8 cellular contexts compared by ENCODE assay signal in genomic region chr7:66687672-66688071, GRCh38. TPM values are rescaled to one million over a fixed set of nuclear protein-coding genes. Genes with fewer than 3 reads are reported as not detected.
DNase-seq lines count a peak whose midpoint lies in the region; ATAC-seq, FAIRE-seq and TF ChIP-seq lines count a peak whose summit lies in the region.
"Not testable (repeated sequence)": the region's sequence is repeated elsewhere in the genome, so short reads cannot be mapped to it uniquely, and the experiment has no call there.

No MANE protein-coding gene starts in this region.

- POLR2A ChIA-PET in activated CD4-positive, alpha-beta memory T cell treated with anti-CD3 and anti-CD28 coated beads for 36 hours (lab: Charles Lee), result not testable (repeated sequence)
- POLR2A ChIA-PET in K562 (lab: Yijun Ruan, JAX), result interaction anchor here (0.6 kb wide), 1 partner anchor 679 kb away, joined by 4 read pairs; no protein-coding TSS in a partner anchor

- peak overlapping the region; percentile 7; the same call in 1 of the 2 replicates for H3K27ac Mint-ChIP-seq in HFFc6
- not testable (repeated sequence) for H3K27ac Mint-ChIP-seq in activated CD4-positive, alpha-beta memory T cell treated with anti-CD3 and anti-CD28 coated beads for 36 hours; osteocyte (ENCODE audit: unreplicated experiment)

- H2AFZ ChIP-seq in K562 (ENCODE audit: low read depth, low read length), result not testable (repeated sequence)

- intact Hi-C loops in activated CD4-positive, alpha-beta memory T cell treated with anti-CD3 and anti-CD28 coated beads for 36 hours (cut with micrococcal nuclease), result loop anchor here (10.0 kb wide), 1 partner anchor 307 kb away; the partner anchor contains the start of genes SBDS and TYW1
- intact Hi-C loops in K562 (cut with micrococcal nuclease), result not testable (repeated sequence)
- intact Hi-C loops in spleen (cut with DNase I; ENCODE audit: low total_unique reads), result loop anchor here (10.0 kb wide), 1 partner anchor 47 kb away; no protein-coding TSS in a partner anchor

- TF ChIP-seq RAD21 in K562 (CRISPR knock-in tag; conservative IDR thresholded peaks at IDR 0.05 in 1 of 2, IDR thresholded peaks at IDR 0.05 in 1 of 2), result not testable (repeated sequence)

- not testable (repeated sequence) for H3K4me2 ChIP-seq in K562 (ENCODE audit: insufficient read depth, low read length)

- not testable (repeated sequence) for DNase-seq in HFFc6; K562 (ENCODE audit: extremely low read depth in 1 of 4, low spot score in 3 of 4)
- peak; percentile 2 for DNase-seq in activated CD4-positive, alpha-beta memory T cell treated with anti-CD3 and anti-CD28 coated beads for 36 hours
- DNase-seq in activated CD8-positive, alpha-beta memory T cell treated with anti-CD3 and anti-CD28 coated beads for 24 hours, result peak; percentile 33
- DNase-seq in mesenteric fat pad (ENCODE audit: low spot score) (peak; percentile 33), osteocyte (ENCODE audit: extremely low spot score, unreplicated experiment) (peak; percentile 59), spleen (peak; percentile 30)

- H3K9me3 ChIP-seq in K562 (replicated peaks; ENCODE audit: control insufficient read depth, insufficient read depth, low read depth, low read length), result not testable (repeated sequence)
- H3K9me3 ChIP-seq in spleen, result peaks cover 0 to 12% (median 4%) of the 10 kb centered on the region in 8 donors

- H3K9me1 ChIP-seq in K562 (ENCODE audit: control insufficient read depth, insufficient read depth, low read length), result not testable (repeated sequence)

- not testable (repeated sequence) for H3K36me3 ChIP-seq in K562 (ENCODE audit: control insufficient read depth, insufficient read depth, low read length)
- peaks cover 0 to 11% (median 0%) of the 10 kb centered on the region in 6 donors for H3K36me3 ChIP-seq in spleen

- not testable (repeated sequence) for TF ChIP-seq POLR2A in K562 (conservative IDR thresholded peaks at IDR 0.05); spleen (IDR thresholded peaks at IDR 0.05)

- H3K27me3 Mint-ChIP-seq in HFFc6 (ENCODE audit: insufficient read depth); activated CD4-positive, alpha-beta memory T cell treated with anti-CD3 and anti-CD28 coated beads for 36 hours; osteocyte (ENCODE audit: unreplicated experiment): not testable (repeated sequence)

- CTCF ChIA-PET in activated CD4-positive, alpha-beta memory T cell treated with anti-CD3 and anti-CD28 coated beads for 36 hours (lab: Charles Lee); K562 (lab: Yijun Ruan, JAX; ENCODE audit: low intra/inter-chr PET ratio): not testable (repeated sequence)

- in situ Hi-C loops in K562 (cut with MboI), result not testable (repeated sequence)

- 0 out of 2 replicates have a peak overlapping the region, but pooled peaks have one; percentile 80 for H3K27ac ChIP-seq in VCaP
- H3K27ac ChIP-seq in K562 (ENCODE audit: extremely low read depth, low read depth, low read length); spleen: not testable (repeated sequence)

- not testable (repeated sequence) for H3K4me3 Mint-ChIP-seq in HFFc6; activated CD4-positive, alpha-beta memory T cell treated with anti-CD3 and anti-CD28 coated beads for 36 hours; osteocyte (ENCODE audit: unreplicated experiment)

- FAIRE-seq in K562 (lab: Jason Lieb, UNC), result not testable (repeated sequence)

- H3K4me1 Mint-ChIP-seq in HFFc6 (ENCODE audit: low read depth), result peaks cover 33% of the 10 kb centered on the region
- peaks cover 15% of the 10 kb centered on the region for H3K4me1 Mint-ChIP-seq in activated CD4-positive, alpha-beta memory T cell treated with anti-CD3 and anti-CD28 coated beads for 36 hours (ENCODE audit: low read depth)
- H3K4me1 Mint-ChIP-seq in osteocyte (ENCODE audit: unreplicated experiment), result peaks cover 18% of the 10 kb centered on the region

- not testable (repeated sequence) for TF ChIP-seq EP300 in K562 (IDR thresholded peaks at IDR 0.05; ENCODE audit: low read length)

- peaks cover 28% of the 10 kb centered on the region; the same call in 2 of the 3 replicates for H3K79me2 ChIP-seq in K562 (ENCODE audit: control insufficient read depth, insufficient read depth, low read length)

- peaks cover 13% of the 10 kb centered on the region for H3K9me3 Mint-ChIP-seq in HFFc6
- H3K9me3 Mint-ChIP-seq in activated CD4-positive, alpha-beta memory T cell treated with anti-CD3 and anti-CD28 coated beads for 36 hours; osteocyte (ENCODE audit: unreplicated experiment): not testable (repeated sequence)

- H3K4me1 ChIP-seq in K562 (replicated peaks in 1 of 2; ENCODE audit: control insufficient read depth in 2 of 2, insufficient read depth in 2 of 2, low read length in 2 of 2) (peaks cover 15 to 32% of the 10 kb centered on the region in 2 experiments; a peak in 4 of 5 replicates), spleen (peaks cover 7 to 21% (median 14%) of the 10 kb centered on the region in 6 donors)

- not testable (repeated sequence) for H3K27me3 ChIP-seq in K562 (ENCODE audit: control insufficient read depth in 2 of 2, insufficient read depth in 2 of 2, low read length in 2 of 2); spleen (replicated peaks in 1 of 7)

- H4K20me1 ChIP-seq in K562 (replicated peaks; ENCODE audit: control insufficient read depth, insufficient read depth, low read length), result not testable (repeated sequence)

- not testable (repeated sequence) for H3K4me3 ChIP-seq in K562, spleen

- H3K36me3 Mint-ChIP-seq in HFFc6 (ENCODE audit: low read depth) (peaks cover 31% of the 10 kb centered on the region), osteocyte (ENCODE audit: unreplicated experiment) (peaks cover 10% of the 10 kb centered on the region)
- H3K36me3 Mint-ChIP-seq in activated CD4-positive, alpha-beta memory T cell treated with anti-CD3 and anti-CD28 coated beads for 36 hours, result not testable (repeated sequence)

- not testable (repeated sequence) for TF ChIP-seq CTCF in HFFc6 (IDR thresholded peaks at IDR 0.05); VCaP (conservative IDR thresholded peaks at IDR 0.05); K562 (IDR thresholded peaks at IDR 0.05 in 2 of 3, conservative IDR thresholded peaks at IDR 0.05 in 1 of 3; ENCODE audit: insufficient read depth in 2 of 3, low read depth in 1 of 3, low read length in 3 of 3); osteocyte (IDR thresholded peaks at IDR 0.05); spleen (IDR thresholded peaks at IDR 0.05 in 8 of 11, conservative IDR thresholded peaks at IDR 0.05 in 3 of 11)

- not testable (repeated sequence) for BruUV-seq in K562 (replicated peaks; lab: Mats Ljungman, UMichigan)

- not testable (repeated sequence) for ATAC-seq in K562

- WGBS in K562 (ENCODE audit: insufficient coverage, low coverage, missing lambda C conversion rate), result 62% methylated on average over 5 of the region's 6 CpGs
- WGBS in spleen, 5 donors, result 95 to 100% (median 97%) methylated on average over 6 of the region's 6 CpGs

- not testable (repeated sequence) for H3K9ac ChIP-seq in K562 (ENCODE audit: insufficient read depth in 1 of 2, low read depth in 2 of 2, low read length in 2 of 2)

RNA-seq across cellular contexts. Expression of gene RABGEF1, which starts 52.9 kb away (rescaled TPM):
- 10 to 100 TPM; 38.6 to 45.3 (median 42.5) TPM for total RNA-seq in HFFc6 (2021; fragmentation: NEBNext Ultra II Directional; extraction: Animal tissue kit (Norgen Biotek cat#: 25700))
- 10 to 100 TPM; 18.8 to 20.7 TPM for total RNA-seq in activated CD4-positive, alpha-beta memory T cell treated with anti-CD3 and anti-CD28 coated beads for 36 hours
- 18.1 and 28.8 TPM in 2 replicates for total RNA-seq in K562 (2011; cell fraction: chromatin; rRNA removed; ENCODE audit: low replicate concordance)
- 14.2 and 14.7 TPM in 2 replicates for total RNA-seq in K562 (2011; cell fraction: nucleolus; rRNA removed)
- total RNA-seq in K562 (2011; cell fraction: nucleoplasm; rRNA removed), result 16.9 TPM in 2 replicates
- total RNA-seq in K562 (2014; rRNA removed) (13.1 and 18.6 TPM in 2 replicates), K562 (2014; rRNA removed; fragmentation: Illumina TruSeq; extraction: Trizol) (20.5 and 24.0 TPM in 2 replicates), K562 (2015; rRNA removed; fragmentation: Illumina TruSeq; extraction: Trizol) (21.4 and 22.8 TPM in 2 replicates), K562 (2021) (18.2 and 20.7 TPM in 2 replicates), mesenteric fat pad (41.1 TPM), osteocyte (25.3 and 25.9 TPM in 2 replicates), spleen (10 to 100 TPM; 26.7 to 39.6 (median 30.8) TPM)
- polyA plus RNA-seq in K562 (2011; rRNA removed) (21.1 and 27.4 TPM in 2 replicates), K562 (2014; fragmentation: Illumina TruSeq; extraction: Trizol) (23.7 and 29.3 TPM in 2 replicates), K562 (2014; fragmentation: Nextera tagmentation; extraction: Ambion mirVana) (10 to 100 TPM in 1 of 2 experiments, 1 to 10 TPM in 1; 7.0 to 11.5 TPM), K562 (2014; rRNA removed) (15.1 and 16.3 TPM in 2 replicates), spleen (10 to 100 TPM in 1 of 3 donors, 1 to 10 TPM in 2; 8.3 to 10.0 (median 8.8) TPM)
- polyA plus RNA-seq in K562 (2011; cell fraction: cytosol; rRNA removed), result 17.3 and 26.0 TPM in 2 replicates
- polyA plus RNA-seq in K562 (2011; cell fraction: nucleus; rRNA removed), result 18.6 and 24.6 TPM in 2 replicates
- polyA plus RNA-seq in K562 (2012), result 16.3 and 17.0 TPM in 2 replicates
- 27.8 and 44.4 TPM in 2 replicates for polyA minus RNA-seq in K562 (2011; rRNA and poly(A)+ RNA removed)
- polyA minus RNA-seq in K562 (2011; cell fraction: cytosol; rRNA and poly(A)+ RNA removed), result 9.0 and 18.9 TPM in 2 replicates
- 9.8 and 10.8 TPM in 2 replicates for polyA minus RNA-seq in K562 (2011; cell fraction: nucleus; rRNA and poly(A)+ RNA removed)

RNA-seq across cellular contexts. Expression of gene KCTD7, which starts 59.0 kb away (rescaled TPM):
- total RNA-seq in HFFc6 (2021; fragmentation: NEBNext Ultra II Directional; extraction: Animal tissue kit (Norgen Biotek cat#: 25700)), result 10 to 100 TPM in 3 of 6 experiments, 1 to 10 TPM in 3; 8.2 to 11.8 (median 10.1) TPM
- total RNA-seq in activated CD4-positive, alpha-beta memory T cell treated with anti-CD3 and anti-CD28 coated beads for 36 hours, result 1 to 10 TPM; 7.4 to 8.2 TPM
- 25.1 and 37.5 TPM in 2 replicates for total RNA-seq in K562 (2011; cell fraction: chromatin; rRNA removed; ENCODE audit: low replicate concordance)
- total RNA-seq in K562 (2011; cell fraction: nucleolus; rRNA removed), result 22.6 and 24.3 TPM in 2 replicates
- 26.7 and 37.0 TPM in 2 replicates for total RNA-seq in K562 (2011; cell fraction: nucleoplasm; rRNA removed)
- total RNA-seq in K562 (2014; rRNA removed) (5.0 and 10.3 TPM in 2 replicates), K562 (2014; rRNA removed; fragmentation: Illumina TruSeq; extraction: Trizol) (9.0 and 9.6 TPM in 2 replicates), K562 (2015; rRNA removed; fragmentation: Illumina TruSeq; extraction: Trizol) (7.6 and 8.2 TPM in 2 replicates), K562 (2021) (11.4 and 12.3 TPM in 2 replicates), mesenteric fat pad (7.9 TPM), osteocyte (16.5 and 17.2 TPM in 2 replicates), spleen (10 to 100 TPM; 13.3 to 25.0 (median 16.7) TPM)
- polyA plus RNA-seq in K562 (2011; rRNA removed) (23.6 and 26.0 TPM in 2 replicates), K562 (2014; fragmentation: Illumina TruSeq; extraction: Trizol) (10.6 and 11.8 TPM in 2 replicates), K562 (2014; fragmentation: Nextera tagmentation; extraction: Ambion mirVana) (1 to 10 TPM; 1.5 to 1.7 TPM), K562 (2014; rRNA removed) (10.1 and 11.7 TPM in 2 replicates), spleen (1 to 10 TPM; 2.3 to 5.7 (median 4.2) TPM)
- polyA plus RNA-seq in K562 (2011; cell fraction: cytosol; rRNA removed), result 25.6 and 33.4 TPM in 2 replicates
- polyA plus RNA-seq in K562 (2011; cell fraction: nucleus; rRNA removed), result 46.8 and 68.8 TPM in 2 replicates
- polyA plus RNA-seq in K562 (2012), result 7.9 and 17.0 TPM in 2 replicates
- 10.4 and 17.3 TPM in 2 replicates for polyA minus RNA-seq in K562 (2011; rRNA and poly(A)+ RNA removed)
- polyA minus RNA-seq in K562 (2011; cell fraction: cytosol; rRNA and poly(A)+ RNA removed), result 7.6 and 9.8 TPM in 2 replicates
- polyA minus RNA-seq in K562 (2011; cell fraction: nucleus; rRNA and poly(A)+ RNA removed), result 10.2 and 12.0 TPM in 2 replicates
